28 cellular contexts compared by ENCODE assay signal in the genomic region with DNA sequence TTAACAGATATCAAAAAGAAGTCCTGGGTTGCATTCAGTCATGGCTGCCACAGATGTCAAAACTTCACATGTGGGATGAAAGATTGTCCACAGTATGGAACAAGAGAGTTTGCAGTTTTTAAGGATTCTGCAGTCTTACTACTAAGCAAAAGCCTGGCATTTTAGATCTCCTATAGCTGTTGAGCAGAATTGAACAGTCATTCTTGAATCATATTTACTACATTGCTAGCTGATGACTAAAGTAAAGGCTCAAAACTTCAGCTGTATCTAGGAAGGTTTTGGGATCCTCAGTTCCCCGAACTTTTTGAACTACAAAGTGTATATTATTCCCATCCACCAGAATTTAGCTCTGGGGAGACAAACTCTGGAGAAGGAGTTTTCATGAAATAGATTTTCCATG. TPM values are rescaled to one million over a fixed set of nuclear protein-coding genes. Genes with fewer than 3 reads are reported as not detected.
DNase-seq lines count a peak whose midpoint lies in the region; ATAC-seq and TF ChIP-seq lines count a peak whose summit lies in the region.
"Had no signal": no experiment of that assay in that cellular context is flagged by ENCODE, and none has a peak within 500 bp of the region (broad histone marks: within the 10 kb centered on the region; RNA-seq: fewer than 3 reads in every experiment).

No MANE protein-coding gene starts in this region.

- no peak overlapping the region for H3K4me3 ChIP-seq in astrocyte of the spinal cord (ENCODE audit: low read depth, low read length)
- H3K4me3 ChIP-seq: esophagus squamous epithelium, GM23338, lung, MG63, ovary, SK-N-MC, spleen, transverse colon had no signal

- in situ Hi-C loops in astrocyte of the spinal cord (cut with HindIII; ENCODE audit: low sequenced_read_pairs): no loop called here
- in situ Hi-C loops in ACHN (cut with HindIII; ENCODE audit: low pct_ligation_motif_present, low pct_unique_long_range_greater_than_20kb, low sequenced_read_pairs): no loop called here

- DNase-seq in AG20443 (ENCODE audit: low spot score) (peak; percentile 45), HT1080 (ENCODE audit: low read depth) (peak; percentile 36), astrocyte of the spinal cord (ENCODE audit: low read depth, low spot score) (peak; percentile 2), kidney tubule cell (ENCODE audit: low spot score) (peak; percentile 14), ACHN (no peak)
- DNase-seq in stimulated activated CD4-positive, alpha-beta T cell treated with anti-CD3 and anti-CD28 coated beads, Interleukin-2, amount 100 ng/mL, for 48 hours: no peak
- no peak for DNase-seq in activated CD4-positive, alpha-beta T cell treated with anti-CD3 and anti-CD28 coated beads, Interleukin-2, amount 50 U/mL, for 4 hours
- DNase-seq: activated CD4-positive, CD25-positive, alpha-beta regulatory T cell treated with anti-CD3 and anti-CD28 coated beads, Interleukin-2, amount 50 U/mL, for 72 hours; activated CD8-positive, alpha-beta T cell treated with anti-CD3 and anti-CD28 coated beads, Interleukin-2, amount 10 ng/mL, durations not matched to agents 7 days and 5 days; Caco-2; DMS79; esophagus squamous epithelium; MG63; NCI-H1417; NCI-H2029 treated with DMSO at 0.1 percent for 48 hours; NCI-H345; NCI-H774; nephron progenitor cell; ovary; retina; spleen; T-helper 17 cell; transverse colon had no signal

- no peak for ATAC-seq in HG03354 (IDR thresholded peaks at IDR 0.05; ENCODE audit: poor library complexity, severe bottlenecking, unreplicated experiment)
- ATAC-seq: activated CD8-positive, alpha-beta T cell treated with anti-CD3 and anti-CD28 coated beads, Interleukin-2, amount 10 ng/mL, durations not matched to agents 7 days and 5 days; GM23338; T-helper 17 cell had no signal

- no peak for TF ChIP-seq CTCF in astrocyte of the spinal cord (IDR thresholded peaks at IDR 0.05; ENCODE audit: low read depth, low read length)

RNA-seq across cellular contexts. Expression of gene BET1, which starts 31.0 kb away (rescaled TPM):
- 21.0 and 27.2 TPM in 2 replicates for total RNA-seq in HT1080 (2014; rRNA removed; shearing (Covaris generic))
- polyA plus RNA-seq in HT1080 (2015; cell fraction: cytosol; rRNA removed): 42.9 and 45.5 TPM in 2 replicates
- 35.1 and 42.4 TPM in 2 replicates for polyA plus RNA-seq in HT1080 (2015; cell fraction: nucleus; rRNA removed)

RNA-seq across cellular contexts. Expression of gene GNG11, which starts 51.6 kb away (rescaled TPM):
- total RNA-seq in HT1080 (2014; rRNA removed; shearing (Covaris generic)): 17.6 and 22.9 TPM in 2 replicates
- polyA plus RNA-seq in HT1080 (2015; cell fraction: cytosol; rRNA removed): 6.8 and 11.4 TPM in 2 replicates
- 3.9 and 5.5 TPM in 2 replicates for polyA plus RNA-seq in HT1080 (2015; cell fraction: nucleus; rRNA removed)
- total RNA-seq: activated CD8-positive, alpha-beta T cell treated with anti-CD3 and anti-CD28 coated beads, Interleukin-2, amount 10 ng/mL, durations not matched to agents 7 days and 5 days; activated T-helper 2 cell treated with anti-CD3 and anti-CD28 coated beads, Interferon-gamma antibody, Interleukin-2, Interleukin-4, amounts not matched to agents 10 μg/mL and 5 μg/mL and 100 μg/mL, durations not matched to agents 14 hours and 24 hours and 36 hours; Caco-2 had no signal

Comparison
In these comparisons a context has a peak if more than half of its experiments do, and no peak if none do; other contexts are left out.
1. DNase-seq: peak in AG20443 (single experiment), HT1080 (single experiment), astrocyte of the spinal cord (single experiment) and kidney tubule cell (single experiment); none in ACHN (single experiment), stimulated activated CD4-positive, alpha-beta T cell treated with anti-CD3 and anti-CD28 coated beads, Interleukin-2, amount 100 ng/mL, for 48 hours (0 of 2) and activated CD4-positive, alpha-beta T cell treated with anti-CD3 and anti-CD28 coated beads, Interleukin-2, amount 50 U/mL, for 4 hours (0 of 2).